In the genomic region with DNA sequence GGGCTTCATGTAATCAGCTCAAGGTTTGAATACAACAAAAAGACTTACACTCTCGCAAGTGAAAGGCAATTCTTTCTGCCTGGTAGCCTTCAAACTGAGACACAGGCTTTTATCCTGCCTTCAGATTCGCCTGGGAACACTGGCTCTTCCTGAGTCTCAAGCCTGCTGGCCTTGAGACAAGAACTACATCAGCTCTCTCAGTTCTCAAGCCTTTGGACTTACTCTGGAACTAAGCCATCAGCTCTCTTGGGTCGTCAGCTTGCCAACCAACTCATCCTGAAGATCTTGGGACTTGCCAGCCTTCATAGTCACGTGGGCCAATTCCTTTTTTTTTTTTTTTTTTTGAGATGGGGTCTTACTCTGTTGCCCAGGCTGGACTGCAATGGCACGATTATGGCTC, we compare ENCODE assay signal across 13 cellular contexts. TPM values are rescaled to one million over a fixed set of nuclear protein-coding genes. Genes with fewer than 3 reads are reported as not detected.
A peak's percentile ranks its signal among the peaks of the same experiment; 100 is the strongest.
DNase-seq lines count a peak whose midpoint lies in the region; ATAC-seq and TF ChIP-seq lines count a peak whose summit lies in the region.
"Had no signal": no experiment of that assay in that cellular context is flagged by ENCODE, and none has a peak within 500 bp of the region (broad histone marks: within the 10 kb centered on the region; RNA-seq: fewer than 3 reads in every experiment).

No MANE protein-coding gene starts in this region.

- H3K27me3 Mint-ChIP-seq in activated naive CD8-positive, alpha-beta T cell treated with anti-CD3 and anti-CD28 coated beads, Interleukin-2, amount 50 U/mL, for 24 hours = no peaks in the 10 kb centered on the region

- H3K4me3 Mint-ChIP-seq in activated naive CD8-positive, alpha-beta T cell treated with anti-CD3 and anti-CD28 coated beads, Interleukin-2, amount 50 U/mL, for 24 hours = no peak overlapping the region

- H3K27me3 ChIP-seq in MG63 (no peaks in the 10 kb centered on the region), esophagus squamous epithelium (peaks cover 0 to 4% (median 0%) of the 10 kb centered on the region in 4 donors), mucosa of rectum (ENCODE audit: control insufficient read depth in 2 of 2, insufficient read depth in 2 of 2, low read length in 2 of 2) (no peaks in the 10 kb centered on the region)
- H3K27me3 ChIP-seq: SJCRH30 had no signal

- peak; percentile 86 for DNase-seq in MG63
- no peak for DNase-seq in esophagus squamous epithelium (lab: John Stamatoyannopoulos, UW)
- peak; percentile 22 for DNase-seq in superior temporal gyrus (ENCODE audit: extremely low spot score)
- DNase-seq in activated naive CD8-positive, alpha-beta T cell treated with anti-CD3 and anti-CD28 coated beads, Interleukin-2, amount 50 U/mL, for 24 hours = no peak
- DNase-seq in stimulated activated CD4-positive, alpha-beta T cell treated with anti-CD3 and anti-CD28 coated beads, Interleukin-2, amount 100 ng/mL, for 48 hours = no peak
- DNase-seq: activated CD8-positive, alpha-beta memory T cell treated with anti-CD3 and anti-CD28 coated beads, Interleukin-2, amount 50 U/mL, for 48 hours; NCI-H1105 treated with DMSO at 0.1 percent for 48 hours; NCI-H82; SJCRH30 had no signal

- WGBS in esophagus squamous epithelium, 2 donors = 60 to 62% methylated on average over 5 of the region's 5 CpGs

- H3K4me3 ChIP-seq in MG63 (no peak overlapping the region), esophagus squamous epithelium (no peak overlapping the region), mucosa of rectum (ENCODE audit: low read length in 2 of 2) (no peak overlapping the region)
- H3K4me3 ChIP-seq: SJCRH30, skin epidermis had no signal

- intact Hi-C loops in esophagus squamous epithelium (cut with DNase I) = loop anchor here (10.0 kb wide), 1 partner anchor 162 kb away; no protein-coding TSS in a partner anchor

- H3K36me3 ChIP-seq in MG63 (peaks cover 10% of the 10 kb centered on the region), esophagus squamous epithelium (peaks cover 0 to 26% (median 0%) of the 10 kb centered on the region in 3 donors), mucosa of rectum (ENCODE audit: control insufficient read depth in 2 of 2, insufficient read depth in 2 of 2, low read length in 2 of 2) (peaks cover 0 to 9% of the 10 kb centered on the region in 2 donors)
- H3K36me3 ChIP-seq: SJCRH30 had no signal

- H3K9ac ChIP-seq in mucosa of rectum (ENCODE audit: low read depth in 1 of 2, low read length in 2 of 2) = no peak overlapping the region

- no peak for TF ChIP-seq CTCF in esophagus squamous epithelium (IDR thresholded peaks at IDR 0.05)

- peak overlapping the region in 3 of 4 donors; percentile 36 to 67 (median 63) for H3K27ac ChIP-seq in esophagus squamous epithelium
- peak overlapping the region; percentile 16 to 55 for H3K27ac ChIP-seq in mucosa of rectum (ENCODE audit: low read depth in 2 of 2, low read length in 2 of 2)
- H3K27ac ChIP-seq: SJCRH30 had no signal

- H3K36me3 Mint-ChIP-seq in activated naive CD8-positive, alpha-beta T cell treated with anti-CD3 and anti-CD28 coated beads, Interleukin-2, amount 50 U/mL, for 24 hours (ENCODE audit: low read depth) = peaks cover 10% of the 10 kb centered on the region

- no peak for TF ChIP-seq POLR2A in esophagus squamous epithelium (IDR thresholded peaks at IDR 0.05)

- H3K9me3 Mint-ChIP-seq in activated naive CD8-positive, alpha-beta T cell treated with anti-CD3 and anti-CD28 coated beads, Interleukin-2, amount 50 U/mL, for 24 hours = no peaks in the 10 kb centered on the region

- peaks cover 4% of the 10 kb centered on the region for H3K4me1 Mint-ChIP-seq in activated naive CD8-positive, alpha-beta T cell treated with anti-CD3 and anti-CD28 coated beads, Interleukin-2, amount 50 U/mL, for 24 hours

- ATAC-seq in activated naive CD8-positive, alpha-beta T cell treated with anti-CD3 and anti-CD28 coated beads, Interleukin-2, amount 50 U/mL, for 24 hours = no peak
- ATAC-seq in GM18909 (IDR thresholded peaks at IDR 0.05; ENCODE audit: poor library complexity, unreplicated experiment) (no peak), HG02884 (IDR thresholded peaks at IDR 0.05; ENCODE audit: unreplicated experiment) (no peak)

- H3K27ac Mint-ChIP-seq in activated naive CD8-positive, alpha-beta T cell treated with anti-CD3 and anti-CD28 coated beads, Interleukin-2, amount 50 U/mL, for 24 hours = no peak overlapping the region

- H3K4me1 ChIP-seq in esophagus squamous epithelium (peaks cover 0 to 14% (median 8%) of the 10 kb centered on the region in 3 donors), mucosa of rectum (ENCODE audit: control insufficient read depth in 2 of 2, insufficient read depth in 2 of 2, low read length in 2 of 2) (peaks cover 0 to 7% of the 10 kb centered on the region in 2 donors)

- H3K9me3 ChIP-seq in MG63 = peaks cover 4% of the 10 kb centered on the region; the same call in 1 of the 2 replicates
- H3K9me3 ChIP-seq in esophagus squamous epithelium = no peaks in the 10 kb centered on the region
- H3K9me3 ChIP-seq in mucosa of rectum (ENCODE audit: control insufficient read depth in 2 of 2, low read length in 2 of 2) = no peaks in the 10 kb centered on the region
- H3K9me3 ChIP-seq: SJCRH30 had no signal

RNA-seq across cellular contexts. Expression of gene LRRC10B, which starts 35.7 kb away (rescaled TPM):
- total RNA-seq in MG63 (2014; rRNA removed; shearing (Covaris generic); ENCODE audit: low replicate concordance) = 1.0 and 1.3 TPM in 2 replicates
- total RNA-seq in esophagus squamous epithelium = 1 to 10 TPM in 1 of 4 donors, under 1 TPM in 1, not detected in 2; 0.76 to 1.3 TPM

RNA-seq across cellular contexts. Expression of gene SDHAF2, which starts 42.9 kb away (rescaled TPM):
- total RNA-seq in MG63 (2014; rRNA removed; shearing (Covaris generic); ENCODE audit: low replicate concordance) = 18.2 and 35.5 TPM in 2 replicates
- total RNA-seq in esophagus squamous epithelium = 10 to 100 TPM; 26.0 to 62.9 (median 43.7) TPM

RNA-seq across cellular contexts. Expression of gene CPSF7, which starts 43.1 kb away (rescaled TPM):
- 26.0 and 40.3 TPM in 2 replicates for total RNA-seq in MG63 (2014; rRNA removed; shearing (Covaris generic); ENCODE audit: low replicate concordance)
- 10 to 100 TPM; 24.4 to 44.1 (median 34.3) TPM for total RNA-seq in esophagus squamous epithelium

Comparison
In these comparisons a context has a peak if more than half of its experiments do, and no peak if none do; other contexts are left out.
1. DNase-seq: peak in MG63 (single experiment) and superior temporal gyrus (single experiment); none in esophagus squamous epithelium (single experiment), activated naive CD8-positive, alpha-beta T cell treated with anti-CD3 and anti-CD28 coated beads, Interleukin-2, amount 50 U/mL, for 24 hours (single experiment) and stimulated activated CD4-positive, alpha-beta T cell treated with anti-CD3 and anti-CD28 coated beads, Interleukin-2, amount 100 ng/mL, for 48 hours (0 of 2).